Comparison of ENCODE assay signal across 15 cellular contexts in the genomic region with DNA sequence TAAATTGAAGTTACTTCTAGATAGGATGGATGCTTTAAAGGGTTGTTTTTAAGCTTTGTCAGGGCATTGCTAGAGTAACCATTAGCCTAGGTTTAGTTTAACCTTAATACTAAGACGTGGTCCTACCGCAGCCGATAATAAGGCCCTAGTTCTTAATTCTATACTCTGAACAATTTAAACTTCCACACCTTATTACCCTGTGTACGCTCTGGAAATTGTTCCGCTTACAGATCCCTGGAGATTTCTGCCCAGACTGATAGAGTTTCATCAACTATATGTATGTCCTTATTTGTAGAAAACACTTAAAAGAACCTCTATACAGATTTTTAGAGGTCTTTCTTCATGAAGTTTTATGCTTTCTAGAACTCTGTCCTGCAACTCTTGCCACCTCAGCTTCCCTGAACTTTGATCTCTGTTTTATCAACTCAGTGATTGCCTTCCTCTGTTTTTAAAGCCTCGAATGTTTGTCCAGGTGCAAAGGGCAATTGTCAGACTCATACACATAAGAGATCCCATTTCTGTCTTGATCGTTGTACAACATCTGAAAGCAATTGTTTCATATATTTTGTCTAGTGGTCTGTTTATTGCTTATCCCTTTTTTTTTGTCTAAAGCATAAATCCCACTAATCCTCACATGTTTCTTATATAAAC.
"Had no signal": no experiment of that assay in that cellular context is flagged by ENCODE, and none has a peak within 500 bp of the region (broad histone marks: within the 10 kb centered on the region; RNA-seq: fewer than 3 reads in every experiment).

No MANE protein-coding gene starts in this region.

- DNase-seq: activated CD4-positive, alpha-beta T cell treated with anti-CD3 and anti-CD28 coated beads, Interleukin-2, amount 10 ng/mL, durations not matched to agents 7 days and 5 days; activated CD8-positive, alpha-beta T cell treated with anti-CD3 and anti-CD28 coated beads, Interleukin-2, amount 10 ng/mL, durations not matched to agents 7 days and 5 days; activated naive CD4-positive, alpha-beta T cell treated with Interleukin-2 at 50 U/mL for 16 hours; activated naive CD8-positive, alpha-beta T cell treated with anti-CD3 and anti-CD28 coated beads, Interleukin-2, amount 10 ng/mL, durations not matched to agents 7 days and 5 days; activated T-cell treated with anti-CD3 and anti-CD28 coated beads, Interleukin-2, amount 50 U/mL, for 24 hours; amygdala; gastrocnemius medialis; head of caudate nucleus; kidney; left ventricle myocardium inferior; naive thymus-derived CD4-positive, alpha-beta T cell; ovary; stimulated activated naive B cell treated with anti-CD40 and anti-IgM and Interleukin-4, amounts not matched to agents 10 μg/mL and 1 μg/mL and 100 μg/mL, for 72 hours had no signal

- ATAC-seq: activated CD8-positive, alpha-beta T cell treated with anti-CD3 and anti-CD28 coated beads, Interleukin-2, amount 10 ng/mL, durations not matched to agents 7 days and 5 days; gastrocnemius medialis; naive thymus-derived CD4-positive, alpha-beta T cell; sciatic nerve; stimulated activated naive B cell treated with anti-CD40 and anti-IgM and Interleukin-4, amounts not matched to agents 10 μg/mL and 1 μg/mL and 100 μg/mL, for 72 hours had no signal

- H3K4me3 ChIP-seq: gastrocnemius medialis, left ventricle myocardium inferior, ovary, thoracic aorta had no signal

- H3K36me3 ChIP-seq: gastrocnemius medialis, left ventricle myocardium inferior, ovary, thoracic aorta had no signal

- H3K27me3 ChIP-seq: gastrocnemius medialis, ovary had no signal

- H3K27ac ChIP-seq: gastrocnemius medialis, left ventricle myocardium inferior, ovary, thoracic aorta had no signal

- H3K4me1 ChIP-seq: gastrocnemius medialis, left ventricle myocardium inferior had no signal

- H3K9me3 ChIP-seq: gastrocnemius medialis, left ventricle myocardium inferior, ovary, thoracic aorta had no signal
